ENCODE assay signal across 29 cellular contexts in genomic region chr15:58840048-58840447, GRCh38.
DNase-seq lines count a peak whose midpoint lies in the region; ATAC-seq and TF ChIP-seq lines count a peak whose summit lies in the region.
"Had no signal": no experiment of that assay in that cellular context is flagged by ENCODE, and none has a peak within 500 bp of the region (broad histone marks: within the 10 kb centered on the region; RNA-seq: fewer than 3 reads in every experiment).

No MANE protein-coding gene starts in this region.

- peak; percentile 82 for DNase-seq in AG09319 (ENCODE audit: extremely low read depth, low read depth)
- DNase-seq in HCEC 1CT: peak; percentile 60
- DNase-seq in cardiac fibroblast (ENCODE audit: low read depth in 2 of 2): peak; percentile 75 to 87
- DNase-seq in iris pigment epithelial cell (ENCODE audit: low read depth): peak; percentile 79
- DNase-seq in HUDEP-2 (lab: John Stamatoyannopoulos, UW; ENCODE audit: unreplicated experiment in 76 of 76): no peak
- DNase-seq in NCI-H748 (lab: John Stamatoyannopoulos, UW; ENCODE audit: unreplicated experiment): no peak
- DNase-seq in activated T-helper 2 cell treated with anti-CD3 and anti-CD28 coated beads, Interferon-gamma antibody, Interleukin-2, Interleukin-4, amounts not matched to agents 10 μg/mL and 5 μg/mL and 100 μg/mL, durations not matched to agents 14 hours and 24 hours and 36 hours (ENCODE audit: low spot score): no peak
- DNase-seq: ACHN; activated CD4-positive, alpha-beta T cell treated with anti-CD3 and anti-CD28 coated beads for 4 hours; activated CD8-positive, alpha-beta memory T cell treated with anti-CD3 and anti-CD28 coated beads for 24 hours; activated effector memory CD4-positive, alpha-beta T cell treated with anti-CD3 and anti-CD28 coated beads, Interleukin-2, amount 50 U/mL, for 16 hours; C1 segment of cervical spinal cord; cerebellar nuclear complex; DMS79 treated with DMSO at 0.1 percent for 48 hours; foreskin melanocyte; H9; left cardiac atrium; NCI-H146; NCI-H2107; NCI-H510A; posterior cingulate gyrus; stimulated activated CD4-positive, alpha-beta T cell treated with anti-CD3 and anti-CD28 coated beads, Interleukin-4, amount 100 ng/mL, for 24 hours had no signal

- no peaks in the 10 kb centered on the region for H3K27me3 Mint-ChIP-seq in activated T-helper 2 cell treated with anti-CD3 and anti-CD28 coated beads, Interferon-gamma antibody, Interleukin-2, Interleukin-4, amounts not matched to agents 10 μg/mL and 5 μg/mL and 100 μg/mL, durations not matched to agents 14 hours and 24 hours and 36 hours (ENCODE audit: low read depth)
- H3K27me3 Mint-ChIP-seq: memory B cell, type B pancreatic cell had no signal

- H3K27ac Mint-ChIP-seq in activated T-helper 2 cell treated with anti-CD3 and anti-CD28 coated beads, Interferon-gamma antibody, Interleukin-2, Interleukin-4, amounts not matched to agents 10 μg/mL and 5 μg/mL and 100 μg/mL, durations not matched to agents 14 hours and 24 hours and 36 hours: no peak overlapping the region
- H3K27ac Mint-ChIP-seq: H9; memory B cell; stimulated activated effector memory CD8-positive, alpha-beta T cell treated with anti-CD3 and anti-CD28 coated beads, Interleukin-12 subunit alpha, Interleukin-12 subunit beta, amount 100 ng/mL, for 72 hours; type B pancreatic cell had no signal

- H3K9me3 Mint-ChIP-seq in activated T-helper 2 cell treated with anti-CD3 and anti-CD28 coated beads, Interferon-gamma antibody, Interleukin-2, Interleukin-4, amounts not matched to agents 10 μg/mL and 5 μg/mL and 100 μg/mL, durations not matched to agents 14 hours and 24 hours and 36 hours: no peaks in the 10 kb centered on the region
- H3K9me3 Mint-ChIP-seq: H9; memory B cell; neural crest cell; stimulated activated effector memory CD8-positive, alpha-beta T cell treated with anti-CD3 and anti-CD28 coated beads, Interleukin-12 subunit alpha, Interleukin-12 subunit beta, amount 100 ng/mL, for 72 hours; type B pancreatic cell had no signal

- intact Hi-C loops in activated T-helper 2 cell treated with anti-CD3 and anti-CD28 coated beads, Interferon-gamma antibody, Interleukin-2, Interleukin-4, amounts not matched to agents 10 μg/mL and 5 μg/mL and 100 μg/mL, durations not matched to agents 14 hours and 24 hours and 36 hours (cut with micrococcal nuclease): no loop called here

- H3K36me3 Mint-ChIP-seq in activated T-helper 2 cell treated with anti-CD3 and anti-CD28 coated beads, Interferon-gamma antibody, Interleukin-2, Interleukin-4, amounts not matched to agents 10 μg/mL and 5 μg/mL and 100 μg/mL, durations not matched to agents 14 hours and 24 hours and 36 hours (ENCODE audit: low read depth): peaks cover 4% of the 10 kb centered on the region

- no peak overlapping the region for H3K4me3 ChIP-seq in cardiac fibroblast (replicated peaks in 1 of 2; ENCODE audit: low read depth in 2 of 2, low read length in 2 of 2)

- TF ChIP-seq CTCF in AG09319 (IDR thresholded peaks at IDR 0.05; ENCODE audit: low read depth, low read length) (no peak), cardiac fibroblast (IDR thresholded peaks at IDR 0.05; ENCODE audit: low read depth, low read length) (no peak)

- no peak overlapping the region for H3K4me3 Mint-ChIP-seq in activated T-helper 2 cell treated with anti-CD3 and anti-CD28 coated beads, Interferon-gamma antibody, Interleukin-2, Interleukin-4, amounts not matched to agents 10 μg/mL and 5 μg/mL and 100 μg/mL, durations not matched to agents 14 hours and 24 hours and 36 hours (ENCODE audit: low read depth)
- H3K4me3 Mint-ChIP-seq: H9; memory B cell; neural crest cell; stimulated activated effector memory CD8-positive, alpha-beta T cell treated with anti-CD3 and anti-CD28 coated beads, Interleukin-12 subunit alpha, Interleukin-12 subunit beta, amount 100 ng/mL, for 72 hours; type B pancreatic cell had no signal

- no peak for ATAC-seq in HG02938 (IDR thresholded peaks at IDR 0.05; ENCODE audit: unreplicated experiment)
- ATAC-seq: left cardiac atrium; Right ventricle myocardium inferior; sciatic nerve; stimulated activated effector memory CD8-positive, alpha-beta T cell treated with anti-CD3 and anti-CD28 coated beads, Interleukin-12 subunit alpha, Interleukin-12 subunit beta, amount 100 ng/mL, for 72 hours had no signal

- H3K4me1 Mint-ChIP-seq in activated T-helper 2 cell treated with anti-CD3 and anti-CD28 coated beads, Interferon-gamma antibody, Interleukin-2, Interleukin-4, amounts not matched to agents 10 μg/mL and 5 μg/mL and 100 μg/mL, durations not matched to agents 14 hours and 24 hours and 36 hours (ENCODE audit: low read depth): peaks cover 4% of the 10 kb centered on the region
- H3K4me1 Mint-ChIP-seq: neural crest cell; stimulated activated effector memory CD8-positive, alpha-beta T cell treated with anti-CD3 and anti-CD28 coated beads, Interleukin-12 subunit alpha, Interleukin-12 subunit beta, amount 100 ng/mL, for 72 hours had no signal

Comparison
In these comparisons a context has a peak if more than half of its experiments do, and no peak if none do; other contexts are left out.
1. DNase-seq: peak in AG09319 (single experiment), HCEC 1CT (single experiment), cardiac fibroblast (2 of 2) and iris pigment epithelial cell (single experiment); none in HUDEP-2 (0 of 76), NCI-H748 (single experiment) and activated T-helper 2 cell treated with anti-CD3 and anti-CD28 coated beads, Interferon-gamma antibody, Interleukin-2, Interleukin-4, amounts not matched to agents 10 μg/mL and 5 μg/mL and 100 μg/mL, durations not matched to agents 14 hours and 24 hours and 36 hours (single experiment).